ENCODE assay signal across 8 cellular contexts in genomic region chr17:16584273-16584995, GRCh38. TPM values are rescaled to one million over a fixed set of nuclear protein-coding genes. Genes with fewer than 3 reads are reported as not detected.
DNase-seq lines count a peak whose midpoint lies in the region; ATAC-seq, FAIRE-seq and TF ChIP-seq lines count a peak whose summit lies in the region.

No MANE protein-coding gene starts in this region.

- no peak for FAIRE-seq in frontal cortex (lab: Jason Lieb, UNC)

- no peaks in the 10 kb centered on the region; the same call in 1 of the 2 replicates for H3K27me3 ChIP-seq in SJCRH30

- no peak overlapping the region for H3K27ac Mint-ChIP-seq in neural crest cell (ENCODE audit: unreplicated experiment)

- no peaks in the 10 kb centered on the region for H3K36me3 ChIP-seq in SJCRH30

- H3K27me3 Mint-ChIP-seq in neural crest cell (ENCODE audit: low read depth): peaks cover 54% of the 10 kb centered on the region

- peak; percentile 95 for TF ChIP-seq CTCF in LNCAP (IDR thresholded peaks at IDR 0.05)
- peak; percentile 96 for TF ChIP-seq CTCF in neural crest cell (conservative IDR thresholded peaks at IDR 0.05)

- peaks cover 18% of the 10 kb centered on the region for H3K4me1 Mint-ChIP-seq in neural crest cell

- H3K9me3 ChIP-seq in SJCRH30 (replicated peaks): peaks cover 6% of the 10 kb centered on the region; the same call in 1 of the 2 replicates

- peak overlapping the region; percentile 28 for H3K4me3 ChIP-seq in SJCRH30

- H3K27ac ChIP-seq in SJCRH30: no peak overlapping the region

- H3K4me3 Mint-ChIP-seq in neural crest cell: peak overlapping the region; percentile 90

- no peak for ATAC-seq in GM18502 (IDR thresholded peaks at IDR 0.05; ENCODE audit: poor library complexity, unreplicated experiment)

- H3K4me1 ChIP-seq in SJCRH30: no peaks in the 10 kb centered on the region

- peaks cover 4% of the 10 kb centered on the region for H3K9me3 Mint-ChIP-seq in neural crest cell

- DNase-seq in ELR (ENCODE audit: low read depth): peak; percentile 91
- DNase-seq in SJCRH30: peak; percentile 99 to 100
- peak; percentile 93 for DNase-seq in activated naive CD4-positive, alpha-beta T cell treated with Interleukin-2 at 50 U/mL for 16 hours
- DNase-seq in frontal cortex (ENCODE audit: low spot score in 2 of 2): peak; percentile 80 to 97
- DNase-seq in neural crest cell (ENCODE audit: low read depth, low spot score): peak; percentile 97
- DNase-seq in stimulated activated naive CD4-positive, alpha-beta T cell treated with Interleukin-2 at 50 U/mL for 16 hours (lab: John Stamatoyannopoulos, UW): peak; percentile 88

- H3K36me3 Mint-ChIP-seq in neural crest cell (ENCODE audit: low read depth): no peaks in the 10 kb centered on the region

RNA-seq across cellular contexts. Expression of gene ZNF287, which starts 15.4 kb away (rescaled TPM):
- 17.0 and 18.2 TPM in 2 replicates for total RNA-seq in SJCRH30 (2014; rRNA removed; shearing (Covaris generic))
- total RNA-seq in frontal cortex (27.3 TPM), neural crest cell (15.6 and 16.6 TPM in 2 replicates)
